18 cellular contexts compared by ENCODE assay signal in genomic region chr12:52434096-52434733, GRCh38. TPM values are rescaled to one million over a fixed set of nuclear protein-coding genes. Genes with fewer than 3 reads are reported as not detected.
DNase-seq lines count a peak whose midpoint lies in the region; ATAC-seq, FAIRE-seq and TF ChIP-seq lines count a peak whose summit lies in the region.
"Had no signal": no experiment of that assay in that cellular context is flagged by ENCODE, and none has a peak within 500 bp of the region (broad histone marks: within the 10 kb centered on the region; RNA-seq: fewer than 3 reads in every experiment).

Gene KRT75, minus strand, starts transcription at chr12:52434371. Its CDS starts 67 bp downstream, at chr12:52434304.

- H3K9me3 ChIP-seq in keratinocyte (ENCODE audit: control insufficient read depth, low read depth, low read length), result no peaks in the 10 kb centered on the region
- H3K9me3 ChIP-seq in CD4-positive, alpha-beta memory T cell (ENCODE audit: control insufficient read depth in 1 of 2, low read length in 2 of 2), result no peaks in the 10 kb centered on the region
- H3K9me3 ChIP-seq: adrenal gland, gastroesophageal sphincter, left lung, sigmoid colon had no signal

- no peak for ATAC-seq in HG03280 (IDR thresholded peaks at IDR 0.05; ENCODE audit: unreplicated experiment)
- ATAC-seq in GM21529 (IDR thresholded peaks at IDR 0.05; ENCODE audit: unreplicated experiment), result no peak
- ATAC-seq: gastroesophageal sphincter, GM12878, left lung, T-cell had no signal

- peaks cover 0 to 2% of the 10 kb centered on the region in 2 experiments for H3K36me3 ChIP-seq in keratinocyte (ENCODE audit: control insufficient read depth in 2 of 2, extremely low read depth in 1 of 2, insufficient read depth in 2 of 2, low read length in 2 of 2)
- no peaks in the 10 kb centered on the region for H3K36me3 ChIP-seq in CD4-positive, alpha-beta memory T cell (ENCODE audit: insufficient read depth, low read length)
- H3K36me3 ChIP-seq: adrenal gland, gastroesophageal sphincter, left lung, sigmoid colon had no signal

- no peaks in the 10 kb centered on the region for H3K27me3 ChIP-seq in keratinocyte (ENCODE audit: control insufficient read depth, extremely low read depth, insufficient read depth, low read length)
- H3K27me3 ChIP-seq in CD4-positive, alpha-beta memory T cell (ENCODE audit: insufficient read depth, low read length), result peaks cover 4% of the 10 kb centered on the region
- H3K27me3 ChIP-seq: adrenal gland, sigmoid colon had no signal

- peak within 1 kb of the TSS; percentile 67 for H3K9ac ChIP-seq in keratinocyte (ENCODE audit: control insufficient read depth, extremely low read depth, insufficient read depth, low read length)

- intact Hi-C loops in CD4-positive, alpha-beta memory T cell (cut with micrococcal nuclease), result no loop called here

- no peak for TF ChIP-seq CTCF in keratinocyte (optimal IDR thresholded peaks at IDR 0.05 in 1 of 3, IDR thresholded peaks at IDR 0.05 in 1 of 3, conservative IDR thresholded peaks at IDR 0.05 in 1 of 3; ENCODE audit: extremely low read depth in 1 of 3, insufficient read depth in 2 of 3, low read length in 3 of 3)

- dilution Hi-C loops in keratinocyte (cut with MboI; ENCODE audit: extremely low pct_ligation_motif_present, low sequenced_read_pairs), result no loop called here

- no peak within 1 kb of the TSS for H3K4me3 Mint-ChIP-seq in CD4-positive, alpha-beta memory T cell
- H3K4me3 Mint-ChIP-seq: T-cell had no signal

- peaks cover 53% of the 10 kb centered on the region for H3K4me1 ChIP-seq in keratinocyte (ENCODE audit: control insufficient read depth, extremely low read depth, insufficient read depth, low read length)
- H3K4me1 ChIP-seq in CD4-positive, alpha-beta memory T cell (ENCODE audit: insufficient read depth, low read length), result no peaks in the 10 kb centered on the region
- H3K4me1 ChIP-seq: adrenal gland, gastroesophageal sphincter, left lung had no signal

- H3K27me3 Mint-ChIP-seq in CD4-positive, alpha-beta memory T cell, result peaks cover 13 to 38% of the 10 kb centered on the region in 2 donors

- CTCF ChIA-PET in CD4-positive, alpha-beta memory T cell (lab: Charles Lee; ENCODE audit: partially characterized antibody), result no interaction called here

- no peak within 1 kb of the TSS for H3K27ac Mint-ChIP-seq in CD4-positive, alpha-beta memory T cell
- H3K27ac Mint-ChIP-seq: T-cell had no signal

- peak; percentile 19 for DNase-seq in COLO829 (ENCODE audit: low spot score)
- peak; percentile 91 for DNase-seq in NCI-H2029 (lab: John Stamatoyannopoulos, UW)
- DNase-seq in astrocyte of the hippocampus (ENCODE audit: low read depth, low spot score), result peak; percentile 62
- DNase-seq in keratinocyte (ENCODE audit: low read depth, low spot score), result no peak
- DNase-seq in NCI-H526 treated with DMSO at 0.1 percent for 48 hours (lab: John Stamatoyannopoulos, UW), result no peak
- DNase-seq in CD4-positive, alpha-beta memory T cell, result no peak
- DNase-seq: adrenal gland, GDM1, nucleus accumbens, sigmoid colon, T-cell had no signal

- peak within 1 kb of the TSS; percentile 89 for H3K27ac ChIP-seq in keratinocyte (ENCODE audit: control insufficient read depth, insufficient read depth, low read length)
- no peak within 1 kb of the TSS for H3K27ac ChIP-seq in CD4-positive, alpha-beta memory T cell (ENCODE audit: low read depth, low read length)
- H3K27ac ChIP-seq: adrenal gland, gastroesophageal sphincter, left lung, VCaP had no signal

- peak within 1 kb of the TSS; percentile 65 for H3K4me2 ChIP-seq in keratinocyte (ENCODE audit: control insufficient read depth, extremely low read depth, insufficient read depth, low read depth, low read length)

- no peaks in the 10 kb centered on the region for H3K4me1 Mint-ChIP-seq in CD4-positive, alpha-beta memory T cell
- H3K4me1 Mint-ChIP-seq: T-cell had no signal

- H3K4me3 ChIP-seq in keratinocyte (ENCODE audit: control insufficient read depth in 2 of 3, extremely low read depth in 1 of 3, insufficient read depth in 2 of 3, low read depth in 1 of 3, low read length in 3 of 3), result no peak within 1 kb of the TSS
- no peak within 1 kb of the TSS for H3K4me3 ChIP-seq in CD4-positive, alpha-beta memory T cell (ENCODE audit: low read length in 2 of 2)
- H3K4me3 ChIP-seq: adrenal gland, gastroesophageal sphincter, GM12878, left lung, sigmoid colon had no signal

- H3K9me1 ChIP-seq in keratinocyte (ENCODE audit: control insufficient read depth, extremely low read depth, insufficient read depth, low read length), result no peaks in the 10 kb centered on the region

- FAIRE-seq in keratinocyte (lab: Jason Lieb, UNC), result peak; percentile 96
- FAIRE-seq: GM12878 had no signal

- POLR2A ChIA-PET in CD4-positive, alpha-beta memory T cell (lab: Charles Lee; ENCODE audit: partially characterized antibody), result no interaction called here

- no peaks in the 10 kb centered on the region for H4K20me1 ChIP-seq in keratinocyte (ENCODE audit: control insufficient read depth, extremely low read depth, insufficient read depth, low read length)

- peaks cover 2% of the 10 kb centered on the region for H3K79me2 ChIP-seq in keratinocyte (ENCODE audit: control insufficient read depth, insufficient read depth, low read length)

- H3K9me3 Mint-ChIP-seq in CD4-positive, alpha-beta memory T cell, result peaks cover 0 to 4% (median 0%) of the 10 kb centered on the region in 8 donors
- H3K9me3 Mint-ChIP-seq: T-cell had no signal

- H2AFZ ChIP-seq in keratinocyte (ENCODE audit: control insufficient read depth, low read length), result no peak within 1 kb of the TSS

- no peaks in the 10 kb centered on the region for H3K36me3 Mint-ChIP-seq in CD4-positive, alpha-beta memory T cell
- H3K36me3 Mint-ChIP-seq: T-cell had no signal

RNA-seq across cellular contexts. Expression of gene KRT75, which starts in this region (rescaled TPM):
- polyA plus RNA-seq in keratinocyte, result 59.4 to 151 TPM (median 60.5 TPM) in 3 replicates
- polyA plus RNA-seq in keratinocyte (2011; ENCODE audit: low read depth), result 143 TPM
- polyA plus RNA-seq in keratinocyte (2011; cell fraction: cytosol; rRNA removed), result 91.3 and 121 TPM in 2 replicates
- 151 and 198 TPM in 2 replicates for polyA plus RNA-seq in keratinocyte (2011; cell fraction: nucleus; rRNA removed)
- polyA plus RNA-seq in keratinocyte (2012; ENCODE audit: low replicate concordance), result 57.0 and 152 TPM in 2 replicates
- 77.0 to 171 TPM (median 89.5 TPM) in 3 replicates for polyA minus RNA-seq in keratinocyte
- 144 TPM for polyA minus RNA-seq in keratinocyte (2011; cell fraction: cytosol; rRNA and poly(A)+ RNA removed)
- polyA minus RNA-seq in keratinocyte (2011; cell fraction: nucleus; rRNA and poly(A)+ RNA removed), result 87.8 and 113 TPM in 2 replicates
- not detected for total RNA-seq in CD4-positive, alpha-beta memory T cell
- not detected for polyA plus RNA-seq in CD4-positive, alpha-beta memory T cell
- total RNA-seq: adrenal gland, gastroesophageal sphincter, GM12878, left lung, mucosa of gallbladder, sigmoid colon, T-cell had no signal
- polyA plus RNA-seq: adrenal gland, GM12878 had no signal

Comparison
In these comparisons a context has a peak if more than half of its experiments do, and no peak if none do; other contexts are left out.
1. RNA of gene KRT75 (polyA plus RNA-seq): 57.0 to 198 TPM in keratinocyte; not detected in CD4-positive, alpha-beta memory T cell; every median in the first group is over 10 times any median in the second.
2. DNase-seq: peak in COLO829 (single experiment), NCI-H2029 (single experiment) and astrocyte of the hippocampus (single experiment); none in keratinocyte (single experiment), NCI-H526 treated with DMSO at 0.1 percent for 48 hours (single experiment) and CD4-positive, alpha-beta memory T cell (0 of 5).